12 cellular contexts compared by ENCODE assay signal in the genomic region with DNA sequence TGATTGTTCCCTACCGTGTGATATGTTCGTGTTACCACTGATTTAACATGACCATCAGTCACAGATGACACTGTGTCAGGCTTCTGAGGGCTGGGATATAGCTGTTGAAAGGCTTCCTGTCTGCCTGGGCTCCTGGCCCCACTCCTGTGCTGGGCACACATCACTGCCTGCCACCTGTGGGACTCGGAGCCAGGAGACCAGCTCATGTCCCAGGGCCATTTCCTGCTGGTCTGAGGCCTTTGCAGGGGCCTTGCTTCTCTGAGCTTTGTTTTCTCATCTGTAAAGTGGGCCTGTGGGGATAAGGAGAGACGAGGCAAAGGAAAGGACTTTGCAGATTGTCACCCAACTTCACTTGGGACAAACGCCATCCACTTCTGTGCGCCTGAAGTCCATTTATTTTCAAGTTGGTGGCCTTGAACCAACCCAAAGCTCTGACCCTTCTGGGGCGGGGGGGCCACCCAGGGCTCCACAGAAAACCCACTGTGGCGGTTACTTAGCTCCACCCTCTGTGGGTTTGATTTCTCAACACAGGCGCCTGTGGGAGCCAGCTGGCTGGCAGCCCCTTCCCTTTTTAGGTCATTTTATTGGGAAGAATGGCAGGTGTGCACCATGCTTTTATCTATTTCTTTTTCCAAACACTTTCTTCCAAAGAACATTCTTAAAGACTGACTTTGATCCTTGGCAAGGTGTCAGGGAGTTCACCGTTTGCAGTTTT. TPM values are rescaled to one million over a fixed set of nuclear protein-coding genes. Genes with fewer than 3 reads are reported as not detected.
A peak's percentile ranks its signal among the peaks of the same experiment; 100 is the strongest.
DNase-seq lines count a peak whose midpoint lies in the region; TF ChIP-seq lines count a peak whose summit lies in the region.
"Had no signal": no experiment of that assay in that cellular context is flagged by ENCODE, and none has a peak within 500 bp of the region (broad histone marks: within the 10 kb centered on the region; RNA-seq: fewer than 3 reads in every experiment).

No MANE protein-coding gene starts in this region.

- peaks cover 23% of the 10 kb centered on the region for H3K4me1 Mint-ChIP-seq in neural progenitor cell

- H3K79me2 ChIP-seq in neural progenitor cell (ENCODE audit: low read depth) = no peaks in the 10 kb centered on the region

- no peak overlapping the region for H3K4me3 Mint-ChIP-seq in neural progenitor cell

- H3K9me3 ChIP-seq in neural progenitor cell (ENCODE audit: low read depth) = no peaks in the 10 kb centered on the region
- H3K9me3 ChIP-seq: thyroid gland had no signal

- H3K27ac Mint-ChIP-seq in neural progenitor cell = no peak overlapping the region

- H3K36me3 Mint-ChIP-seq in neural progenitor cell = no peaks in the 10 kb centered on the region

- no peak overlapping the region for H3K4me2 ChIP-seq in neural progenitor cell

- no peaks in the 10 kb centered on the region for H4K20me1 ChIP-seq in neural progenitor cell (ENCODE audit: low read depth)

- H3K27me3 ChIP-seq in neural progenitor cell = no peaks in the 10 kb centered on the region
- H3K27me3 ChIP-seq: thyroid gland had no signal

- peaks cover 12% of the 10 kb centered on the region for H3K4me1 ChIP-seq in neural progenitor cell

- no peaks in the 10 kb centered on the region for H3F3A ChIP-seq in neural progenitor cell (ENCODE audit: low read depth)

- H3K27ac ChIP-seq in neural progenitor cell = no peak overlapping the region
- H3K27ac ChIP-seq: 22Rv1, thyroid gland had no signal

- no peak overlapping the region for H3K4me3 ChIP-seq in fibroblast of villous mesenchyme (ENCODE audit: low read depth, low read length)
- no peak overlapping the region for H3K4me3 ChIP-seq in neural progenitor cell
- H3K4me3 ChIP-seq: thyroid gland had no signal

- H3K27me3 Mint-ChIP-seq in neural progenitor cell (ENCODE audit: insufficient read depth, low read depth) = peaks cover 12% of the 10 kb centered on the region

- peak; percentile 27 for DNase-seq in NCI-H2107 treated with DMSO at 0.1 percent for 48 hours (lab: John Stamatoyannopoulos, UW; ENCODE audit: unreplicated experiment)
- no peak for DNase-seq in NCI-H2107 (lab: John Stamatoyannopoulos, UW)
- peak; percentile 65 for DNase-seq in NOMO-1 treated with dmso at 0.1 percent for 144 hours (lab: John Stamatoyannopoulos, UW; ENCODE audit: unreplicated experiment)
- DNase-seq in fibroblast of villous mesenchyme (ENCODE audit: low read depth) = peak; percentile 66
- DNase-seq in renal cortical epithelial cell (ENCODE audit: low read depth) = peak; percentile 1
- DNase-seq in neural progenitor cell (ENCODE audit: low spot score) = no peak
- DNase-seq in NCI-H82 (lab: John Stamatoyannopoulos, UW) = no peak
- DNase-seq in NCI-H774 (lab: John Stamatoyannopoulos, UW) = no peak
- DNase-seq: NCI-H1105 treated with DMSO at 0.1 percent for 48 hours; stimulated activated CD4-positive, alpha-beta T cell treated with anti-CD3 and anti-CD28 coated beads, Interleukin-2, amount 100 ng/mL, for 48 hours had no signal

- H3K9me3 Mint-ChIP-seq in neural progenitor cell = no peaks in the 10 kb centered on the region

- TF ChIP-seq CTCF in fibroblast of villous mesenchyme (IDR thresholded peaks at IDR 0.05; ENCODE audit: insufficient read depth, low read depth, low read length) (no peak), neural progenitor cell (IDR thresholded peaks at IDR 0.05) (no peak)

- H2AFZ ChIP-seq in neural progenitor cell (replicated peaks) = no peak overlapping the region

- H3K9ac ChIP-seq in neural progenitor cell = no peak overlapping the region

- H3K36me3 ChIP-seq in neural progenitor cell = no peaks in the 10 kb centered on the region

RNA-seq across cellular contexts. Expression of a gene that starts 54.1 kb away (rescaled TPM):
- total RNA-seq in fibroblast of villous mesenchyme = not detected in 2 replicates
- 0.35 and 1.0 TPM in 2 replicates for total RNA-seq in renal cortical epithelial cell
- 4.0 and 13.4 TPM in 2 replicates for total RNA-seq in neural progenitor cell (ENCODE audit: low replicate concordance)

Comparison
In these comparisons a context has a peak if more than half of its experiments do, and no peak if none do; other contexts are left out.
1. DNase-seq: peak in NCI-H2107 treated with DMSO at 0.1 percent for 48 hours (single experiment), NOMO-1 treated with dmso at 0.1 percent for 144 hours (single experiment), fibroblast of villous mesenchyme (single experiment) and renal cortical epithelial cell (single experiment); none in NCI-H2107 (single experiment), neural progenitor cell (single experiment), NCI-H82 (single experiment) and NCI-H774 (single experiment).